8 cellular contexts compared by ENCODE assay signal in the genomic region with DNA sequence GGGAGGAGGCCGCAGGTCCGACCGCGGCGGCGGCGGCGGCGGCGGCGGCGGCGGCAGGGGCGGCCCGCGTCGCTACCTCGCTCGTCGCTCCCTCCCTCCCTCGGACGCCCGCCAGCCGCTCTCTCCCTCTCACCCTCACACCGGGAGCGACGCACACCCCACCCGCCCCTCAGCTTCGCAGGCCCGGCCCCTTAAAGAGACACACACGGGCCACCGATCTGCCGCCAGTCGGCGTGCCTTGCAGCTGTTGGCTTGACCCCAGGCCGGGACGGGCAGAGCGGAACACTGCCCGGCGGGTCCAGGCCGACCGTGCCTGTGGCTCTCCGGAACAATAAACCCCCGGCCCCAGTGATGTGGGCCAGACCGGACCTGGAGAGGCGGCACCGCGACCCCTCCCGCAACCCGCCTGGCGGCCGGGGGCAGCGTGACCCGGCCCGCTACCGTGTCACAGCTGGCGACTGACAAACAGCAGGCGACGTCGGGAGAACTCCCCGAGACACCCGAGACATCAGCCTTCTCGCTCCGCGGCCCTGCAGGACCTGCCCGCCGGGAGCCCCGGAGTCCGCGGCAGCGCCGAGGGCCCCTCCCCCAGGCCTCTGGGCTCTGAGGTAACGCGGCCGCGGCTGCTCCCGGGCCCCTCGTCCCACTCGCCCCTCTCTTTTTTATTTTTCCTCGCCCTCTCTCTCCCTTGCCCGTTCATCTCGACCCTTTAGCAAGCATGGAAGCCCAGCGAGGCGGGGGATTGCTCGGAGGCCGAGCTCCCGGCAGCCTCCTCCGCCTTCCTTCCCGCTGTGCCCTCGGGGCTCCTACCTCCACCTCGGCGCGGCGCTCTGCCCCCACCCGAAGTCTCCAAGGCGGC. TPM values are rescaled to one million over a fixed set of nuclear protein-coding genes. Genes with fewer than 3 reads are reported as not detected.
DNase-seq lines count a peak whose midpoint lies in the region; FAIRE-seq and TF ChIP-seq lines count a peak whose summit lies in the region.

A gene with protein sequence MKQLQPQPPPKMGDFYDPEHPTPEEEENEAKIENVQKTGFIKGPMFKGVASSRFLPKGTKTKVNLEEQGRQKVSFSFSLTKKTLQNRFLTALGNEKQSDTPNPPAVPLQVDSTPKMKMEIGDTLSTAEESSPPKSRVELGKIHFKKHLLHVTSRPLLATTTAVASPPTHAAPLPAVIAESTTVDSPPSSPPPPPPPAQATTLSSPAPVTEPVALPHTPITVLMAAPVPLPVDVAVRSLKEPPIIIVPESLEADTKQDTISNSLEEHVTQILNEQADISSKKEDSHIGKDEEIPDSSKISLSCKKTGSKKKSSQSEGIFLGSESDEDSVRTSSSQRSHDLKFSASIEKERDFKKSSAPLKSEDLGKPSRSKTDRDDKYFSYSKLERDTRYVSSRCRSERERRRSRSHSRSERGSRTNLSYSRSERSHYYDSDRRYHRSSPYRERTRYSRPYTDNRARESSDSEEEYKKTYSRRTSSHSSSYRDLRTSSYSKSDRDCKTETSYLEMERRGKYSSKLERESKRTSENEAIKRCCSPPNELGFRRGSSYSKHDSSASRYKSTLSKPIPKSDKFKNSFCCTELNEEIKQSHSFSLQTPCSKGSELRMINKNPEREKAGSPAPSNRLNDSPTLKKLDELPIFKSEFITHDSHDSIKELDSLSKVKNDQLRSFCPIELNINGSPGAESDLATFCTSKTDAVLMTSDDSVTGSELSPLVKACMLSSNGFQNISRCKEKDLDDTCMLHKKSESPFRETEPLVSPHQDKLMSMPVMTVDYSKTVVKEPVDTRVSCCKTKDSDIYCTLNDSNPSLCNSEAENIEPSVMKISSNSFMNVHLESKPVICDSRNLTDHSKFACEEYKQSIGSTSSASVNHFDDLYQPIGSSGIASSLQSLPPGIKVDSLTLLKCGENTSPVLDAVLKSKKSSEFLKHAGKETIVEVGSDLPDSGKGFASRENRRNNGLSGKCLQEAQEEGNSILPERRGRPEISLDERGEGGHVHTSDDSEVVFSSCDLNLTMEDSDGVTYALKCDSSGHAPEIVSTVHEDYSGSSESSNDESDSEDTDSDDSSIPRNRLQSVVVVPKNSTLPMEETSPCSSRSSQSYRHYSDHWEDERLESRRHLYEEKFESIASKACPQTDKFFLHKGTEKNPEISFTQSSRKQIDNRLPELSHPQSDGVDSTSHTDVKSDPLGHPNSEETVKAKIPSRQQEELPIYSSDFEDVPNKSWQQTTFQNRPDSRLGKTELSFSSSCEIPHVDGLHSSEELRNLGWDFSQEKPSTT (N-terminal part only) (minus strand): TSS at position 124 of the 859 bp plus-strand sequence. CDS start 189 bp downstream, outside the sequence.

- peak within 1 kb of the TSS; percentile 96 for H3K27ac ChIP-seq in neutrophil

- no peaks in the 10 kb centered on the region; the same call in 1 of the 2 replicates for H3K36me3 ChIP-seq in H7 (replicated peaks; ENCODE audit: control insufficient read depth, insufficient read depth, low read length)
- no peaks in the 10 kb centered on the region for H3K36me3 ChIP-seq in neutrophil

- peaks cover 48 to 50% of the 10 kb centered on the region in 2 experiments for H3K4me1 ChIP-seq in neutrophil (ENCODE audit: control insufficient read depth in 1 of 2, insufficient read depth in 1 of 2, low read depth in 1 of 2, low read length in 1 of 2)

- no peak for FAIRE-seq in frontal cortex (lab: Jason Lieb, UNC)

- no peaks in the 10 kb centered on the region for H3K9me3 ChIP-seq in neutrophil

- H3K27me3 ChIP-seq in H7 (ENCODE audit: control insufficient read depth, insufficient read depth, low read length) (no peaks in the 10 kb centered on the region), neutrophil (no peaks in the 10 kb centered on the region)

- in situ Hi-C loops in SK-MEL-5 (cut with HindIII; ENCODE audit: low pct_unique_long_range_greater_than_20kb, low sequenced_read_pairs) = no loop called here

- TF ChIP-seq CTCF in neutrophil (IDR thresholded peaks at IDR 0.05) (peak; percentile 29), subcutaneous adipose tissue (IDR thresholded peaks at IDR 0.05; ENCODE audit: low read depth) (no peak)

- H3K4me3 ChIP-seq in H7 (ENCODE audit: insufficient read depth, low read depth, low read length) = peak within 1 kb of the TSS; percentile 95
- peak within 1 kb of the TSS; percentile 91 to 95 for H3K4me3 ChIP-seq in neutrophil (ENCODE audit: low read depth in 1 of 2, low read length in 1 of 2)

- DNase-seq in GM03348 (ENCODE audit: low spot score) (peak; percentile 97), H7 (peak; percentile 95), M059J (ENCODE audit: low read depth) (peak; percentile 86), SK-MEL-5 (ENCODE audit: low read depth, low spot score) (peak; percentile 93), frontal cortex (ENCODE audit: low spot score in 2 of 2) (peak; percentile 87 to 91)
- peak; percentile 86 for DNase-seq in activated naive CD4-positive, alpha-beta T cell treated with Interleukin-2 at 50 U/mL for 16 hours

RNA-seq across cellular contexts. Expression of the gene that starts here (rescaled TPM):
- total RNA-seq in H7 (2014; rRNA removed; shearing (Covaris generic)) = 15.4 and 23.1 TPM in 2 replicates
- 10.7 and 17.3 TPM in 2 replicates for total RNA-seq in M059J (2014; rRNA removed; shearing (Covaris generic))
- total RNA-seq in SK-MEL-5 (2014; rRNA removed; shearing (Covaris generic)) = 17.1 and 17.5 TPM in 2 replicates
- 14.2 and 21.5 TPM in 2 replicates for polyA plus RNA-seq in SK-MEL-5 (2015; cell fraction: cytosol; rRNA removed)
- polyA plus RNA-seq in SK-MEL-5 (2015; cell fraction: nucleus; rRNA removed) = 16.2 and 23.6 TPM in 2 replicates
- total RNA-seq in frontal cortex = 77.5 TPM
- 10 to 100 TPM; 58.5 to 81.7 (median 65.9) TPM for total RNA-seq in subcutaneous adipose tissue

Comparison
In these comparisons a context has a peak if more than half of its experiments do, and no peak if none do; other contexts are left out.
1. Peak in every context shown above with its lines: DNase-seq, H3K4me3 ChIP-seq and H3K27ac ChIP-seq.